ENCODE assay signal across 8 cellular contexts in genomic region chr11:67269401-67270255, GRCh38. TPM values are rescaled to one million over a fixed set of nuclear protein-coding genes. Genes with fewer than 3 reads are reported as not detected.
DNase-seq lines count a peak whose midpoint lies in the region; ATAC-seq and TF ChIP-seq lines count a peak whose summit lies in the region.

No MANE protein-coding gene starts in this region.

- ATAC-seq in activated T-cell treated with anti-CD3 and anti-CD28 coated beads, Interleukin-2, amount 50 U/mL, for 4 hours = no peak
- ATAC-seq in left ventricle myocardium superior (peak; percentile 10), HG03432 (IDR thresholded peaks at IDR 0.05; ENCODE audit: unreplicated experiment) (no peak), GM21447 (IDR thresholded peaks at IDR 0.05; ENCODE audit: unreplicated experiment) (no peak)
- ATAC-seq in stimulated activated memory B cell treated with anti-CD40 and anti-IgM and Interleukin-4, amounts not matched to agents 10 μg/mL and 1 μg/mL and 100 μg/mL, for 72 hours = no peak

- peak overlapping the region; percentile 61 for H3K4me3 Mint-ChIP-seq in HFFc6
- H3K4me3 Mint-ChIP-seq in activated T-cell treated with anti-CD3 and anti-CD28 coated beads, Interleukin-2, amount 50 U/mL, for 4 hours = peak overlapping the region; percentile 96
- peak overlapping the region; percentile 93 for H3K4me3 Mint-ChIP-seq in stimulated activated memory B cell treated with anti-CD40 and anti-IgM and Interleukin-4, amounts not matched to agents 10 μg/mL and 1 μg/mL and 100 μg/mL, for 72 hours

- no peaks in the 10 kb centered on the region for H3K9me3 Mint-ChIP-seq in HFFc6
- no peaks in the 10 kb centered on the region for H3K9me3 Mint-ChIP-seq in activated T-cell treated with anti-CD3 and anti-CD28 coated beads, Interleukin-2, amount 50 U/mL, for 4 hours
- no peaks in the 10 kb centered on the region for H3K9me3 Mint-ChIP-seq in stimulated activated memory B cell treated with anti-CD40 and anti-IgM and Interleukin-4, amounts not matched to agents 10 μg/mL and 1 μg/mL and 100 μg/mL, for 72 hours

- no peak for TF ChIP-seq CTCF in HFFc6 (IDR thresholded peaks at IDR 0.05)

- no peaks in the 10 kb centered on the region; the same call in 1 of the 2 replicates for H3K27me3 Mint-ChIP-seq in HFFc6 (ENCODE audit: insufficient read depth)
- no peaks in the 10 kb centered on the region for H3K27me3 Mint-ChIP-seq in activated T-cell treated with anti-CD3 and anti-CD28 coated beads, Interleukin-2, amount 50 U/mL, for 4 hours (ENCODE audit: low read depth)
- H3K27me3 Mint-ChIP-seq in stimulated activated memory B cell treated with anti-CD40 and anti-IgM and Interleukin-4, amounts not matched to agents 10 μg/mL and 1 μg/mL and 100 μg/mL, for 72 hours = no peaks in the 10 kb centered on the region

- H3K36me3 Mint-ChIP-seq in HFFc6 (ENCODE audit: low read depth) = no peaks in the 10 kb centered on the region; the same call in 1 of the 2 replicates
- peaks cover 5% of the 10 kb centered on the region for H3K36me3 Mint-ChIP-seq in activated T-cell treated with anti-CD3 and anti-CD28 coated beads, Interleukin-2, amount 50 U/mL, for 4 hours (ENCODE audit: insufficient read depth)
- H3K36me3 Mint-ChIP-seq in stimulated activated memory B cell treated with anti-CD40 and anti-IgM and Interleukin-4, amounts not matched to agents 10 μg/mL and 1 μg/mL and 100 μg/mL, for 72 hours = peaks cover 48% of the 10 kb centered on the region

- peaks cover 38% of the 10 kb centered on the region for H3K4me1 Mint-ChIP-seq in HFFc6 (ENCODE audit: low read depth)
- H3K4me1 Mint-ChIP-seq in activated T-cell treated with anti-CD3 and anti-CD28 coated beads, Interleukin-2, amount 50 U/mL, for 4 hours (ENCODE audit: low read depth) = peaks cover 83% of the 10 kb centered on the region
- H3K4me1 Mint-ChIP-seq in stimulated activated memory B cell treated with anti-CD40 and anti-IgM and Interleukin-4, amounts not matched to agents 10 μg/mL and 1 μg/mL and 100 μg/mL, for 72 hours = peaks cover 83% of the 10 kb centered on the region

- DNase-seq in HFFc6 (no peak), left ventricle myocardium superior (peak; percentile 56), GM19240 (ENCODE audit: insufficient read length, low spot score) (no peak), superior temporal gyrus (ENCODE audit: extremely low spot score) (no peak)
- DNase-seq in activated T-cell treated with anti-CD3 and anti-CD28 coated beads, Interleukin-2, amount 50 U/mL, for 4 hours = no peak

- 0 out of 2 replicates have a peak overlapping the region, but pooled peaks have one; percentile 22 for H3K27ac Mint-ChIP-seq in HFFc6
- H3K27ac Mint-ChIP-seq in stimulated activated memory B cell treated with anti-CD40 and anti-IgM and Interleukin-4, amounts not matched to agents 10 μg/mL and 1 μg/mL and 100 μg/mL, for 72 hours = peak overlapping the region; percentile 96

- intact Hi-C loops in left ventricle myocardium superior (cut with micrococcal nuclease) = no loop called here

RNA-seq across cellular contexts. Expression of gene GRK2, which starts 3.4 kb away (rescaled TPM):
- 10 to 100 TPM; 26.2 to 35.5 (median 32.1) TPM for total RNA-seq in HFFc6 (2021; fragmentation: NEBNext Ultra II Directional; extraction: Animal tissue kit (Norgen Biotek cat#: 25700))
- total RNA-seq in activated T-cell treated with anti-CD3 and anti-CD28 coated beads, Interleukin-2, amount 50 U/mL, for 4 hours = 100 to 1,000 TPM; 152 to 172 (median 171) TPM
- total RNA-seq in left ventricle myocardium superior = 56.8 TPM

RNA-seq across cellular contexts. Expression of gene ANKRD13D, which starts 19.5 kb away (rescaled TPM):
- total RNA-seq in HFFc6 (2021; fragmentation: NEBNext Ultra II Directional; extraction: Animal tissue kit (Norgen Biotek cat#: 25700)) = 10 to 100 TPM; 24.7 to 34.6 (median 26.4) TPM
- total RNA-seq in activated T-cell treated with anti-CD3 and anti-CD28 coated beads, Interleukin-2, amount 50 U/mL, for 4 hours = 10 to 100 TPM; 67.7 to 75.4 (median 69.8) TPM
- total RNA-seq in left ventricle myocardium superior = 13.1 TPM

RNA-seq across cellular contexts. Expression of gene SSH3, which starts 33.7 kb away (rescaled TPM):
- 10 to 100 TPM; 17.0 to 28.7 (median 22.6) TPM for total RNA-seq in HFFc6 (2021; fragmentation: NEBNext Ultra II Directional; extraction: Animal tissue kit (Norgen Biotek cat#: 25700))
- 1 to 10 TPM; 4.8 to 7.2 (median 6.6) TPM for total RNA-seq in activated T-cell treated with anti-CD3 and anti-CD28 coated beads, Interleukin-2, amount 50 U/mL, for 4 hours
- 18.7 TPM for total RNA-seq in left ventricle myocardium superior
